ENCODE assay signal across 14 cellular contexts in genomic region chr20:9179867-9180266, GRCh38.
"Had no signal": no experiment of that assay in that cellular context is flagged by ENCODE, and none has a peak within 500 bp of the region (broad histone marks: within the 10 kb centered on the region; RNA-seq: fewer than 3 reads in every experiment).

No MANE protein-coding gene starts in this region.

- H3K27ac ChIP-seq: lower lobe of right lung, tibial artery had no signal

- H3K27me3 ChIP-seq: tibial artery had no signal

- DNase-seq: activated CD4-positive, alpha-beta T cell treated with anti-CD3 and anti-CD28 coated beads, Interleukin-2, amount 50 U/mL, for 1 hour; activated CD4-positive, CD25-positive, alpha-beta regulatory T cell treated with anti-CD3 and anti-CD28 coated beads, Interleukin-2, amount 50 U/mL, for 72 hours; activated CD8-positive, alpha-beta memory T cell treated with anti-CD3 and anti-CD28 coated beads, Interleukin-2, amount 50 U/mL, for 48 hours; activated effector memory CD4-positive, alpha-beta T cell treated with anti-CD3 and anti-CD28 coated beads, Interleukin-2, amount 50 U/mL, for 16 hours; activated naive CD4-positive, alpha-beta T cell treated with anti-CD3 and anti-CD28 coated beads, Interleukin-2, amount 50 U/mL, for 16 hours; activated T-cell treated with anti-CD3 and anti-CD28 coated beads, Interleukin-2, amount 50 U/mL, for 48 hours; left colon; lower lobe of right lung; nephron progenitor cell; nucleus accumbens; retina; stimulated activated naive CD8-positive, alpha-beta T cell treated with anti-CD3 and anti-CD28 coated beads, Interleukin-15, Interleukin-2, amounts not matched to agents 100 U/mL and 50 U/mL, for 24 hours; substantia nigra; tibial artery had no signal

- ATAC-seq: lower lobe of right lung; stimulated activated naive CD8-positive, alpha-beta T cell treated with anti-CD3 and anti-CD28 coated beads, Interleukin-15, Interleukin-2, amounts not matched to agents 100 U/mL and 50 U/mL, for 24 hours had no signal

- H3K36me3 ChIP-seq: lower lobe of right lung, tibial artery had no signal

- H3K4me1 ChIP-seq: lower lobe of right lung had no signal

- H3K4me3 ChIP-seq: lower lobe of right lung, tibial artery had no signal

- H3K9me3 ChIP-seq: lower lobe of right lung, tibial artery had no signal
